In the genomic region with DNA sequence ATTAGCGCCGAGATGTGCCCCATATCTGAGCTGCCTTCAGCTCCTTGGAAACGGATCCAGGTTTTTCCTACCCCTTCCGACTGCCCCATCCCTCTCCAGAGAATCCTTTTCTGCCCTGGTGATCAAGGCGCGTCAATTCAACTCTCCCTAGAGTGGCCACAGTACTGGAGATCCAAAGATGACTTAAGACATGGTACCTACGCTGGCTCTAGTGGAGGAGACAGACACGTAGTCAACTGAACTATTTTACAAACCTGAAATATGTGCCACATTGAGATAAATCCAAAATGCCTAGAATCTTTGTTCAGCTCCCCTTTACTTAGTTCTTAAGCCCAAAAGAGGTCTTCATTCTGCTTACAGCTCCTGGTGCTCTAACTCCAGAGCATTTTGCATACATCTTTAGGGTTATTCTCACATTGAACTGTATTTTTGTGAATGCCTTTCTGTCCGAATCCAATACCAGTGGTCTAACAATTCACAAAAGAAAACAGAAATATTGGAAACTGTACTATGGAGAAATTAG, we compare ENCODE assay signal across 8 cellular contexts. TPM values are rescaled to one million over a fixed set of nuclear protein-coding genes. Genes with fewer than 3 reads are reported as not detected.
A peak's percentile ranks its signal among the peaks of the same experiment; 100 is the strongest.
DNase-seq lines count a peak whose midpoint lies in the region; ATAC-seq, FAIRE-seq and TF ChIP-seq lines count a peak whose summit lies in the region.

No MANE protein-coding gene starts in this region.

- FAIRE-seq in endothelial cell of umbilical vein (lab: Jason Lieb, UNC) = no peak

- H3K79me2 ChIP-seq in endothelial cell of umbilical vein (ENCODE audit: control insufficient read depth, insufficient read depth, low read length) = peaks cover 42% of the 10 kb centered on the region

- peaks cover 0 to 2% (median 0%) of the 10 kb centered on the region in 7 donors for H3K9me3 Mint-ChIP-seq in CD4-positive, CD25-positive, alpha-beta regulatory T cell
- no peaks in the 10 kb centered on the region for H3K9me3 Mint-ChIP-seq in neural crest cell

- CTCF ChIA-PET in endothelial cell of umbilical vein (lab: Charles Lee) = interaction anchor here (1.4 to 2.1 kb wide), 6 partner anchors 12 to 108 kb away, joined by 3 to 12 read pairs (median 4); no protein-coding TSS in a partner anchor

- H3K4me3 ChIP-seq in CD4-positive, CD25-positive, alpha-beta regulatory T cell (ENCODE audit: low read depth, low read length) = peak overlapping the region; percentile 99
- H3K4me3 ChIP-seq in NT2/D1 (ENCODE audit: insufficient read length, low read depth) = peak overlapping the region; percentile 99
- H3K4me3 ChIP-seq in endothelial cell of umbilical vein (replicated peaks in 1 of 3; ENCODE audit: insufficient read depth in 1 of 3, low read depth in 1 of 3, low read length in 3 of 3) = peak overlapping the region; percentile 68 to 93 (median 93)

- peak overlapping the region; percentile 92 for H3K27ac ChIP-seq in CD4-positive, CD25-positive, alpha-beta regulatory T cell (ENCODE audit: insufficient read depth, low read length, poor library complexity, severe bottlenecking)
- H3K27ac ChIP-seq in endothelial cell of umbilical vein (ENCODE audit: insufficient read depth, low read depth, low read length) = peak overlapping the region; percentile 80

- peaks cover 9% of the 10 kb centered on the region for H3K36me3 ChIP-seq in CD4-positive, CD25-positive, alpha-beta regulatory T cell (ENCODE audit: control insufficient read depth, insufficient read depth, low read length)
- H3K36me3 ChIP-seq in NT2/D1 (ENCODE audit: insufficient read depth, insufficient read length, low read length) (peaks cover 11% of the 10 kb centered on the region), endothelial cell of umbilical vein (ENCODE audit: control insufficient read depth in 2 of 2, extremely low read depth in 1 of 2, insufficient read depth in 2 of 2, low read length in 2 of 2) (no peaks in the 10 kb centered on the region)

- DNase-seq in CD4-positive, CD25-positive, alpha-beta regulatory T cell = no peak
- DNase-seq in NT2/D1 (ENCODE audit: low read depth, low spot score) (no peak), endothelial cell of umbilical vein (ENCODE audit: low read depth, low spot score) (no peak), neural crest cell (ENCODE audit: low read depth, low spot score) (no peak), hepatic stellate cell (ENCODE audit: low spot score) (no peak), cortex of kidney (lab: John Stamatoyannopoulos, UW) (no peak), NCI-H187 treated with DMSO at 0.1 percent for 48 hours (lab: John Stamatoyannopoulos, UW) (no peak)

- peaks cover 6% of the 10 kb centered on the region for H3K36me3 Mint-ChIP-seq in CD4-positive, CD25-positive, alpha-beta regulatory T cell
- no peaks in the 10 kb centered on the region for H3K36me3 Mint-ChIP-seq in neural crest cell (ENCODE audit: low read depth)

- peaks cover 16% of the 10 kb centered on the region for H3K27me3 Mint-ChIP-seq in CD4-positive, CD25-positive, alpha-beta regulatory T cell
- peaks cover 26% of the 10 kb centered on the region for H3K27me3 Mint-ChIP-seq in neural crest cell (ENCODE audit: low read depth)

- no peak for TF ChIP-seq POLR2A in endothelial cell of umbilical vein (IDR thresholded peaks at IDR 0.05; ENCODE audit: low read depth, low read length)

- H3K27me3 ChIP-seq in CD4-positive, CD25-positive, alpha-beta regulatory T cell (ENCODE audit: control insufficient read depth, insufficient read depth, low read length) = peaks cover 7% of the 10 kb centered on the region
- H3K27me3 ChIP-seq in NT2/D1 (ENCODE audit: insufficient read depth, insufficient read length) (no peaks in the 10 kb centered on the region), endothelial cell of umbilical vein (ENCODE audit: control insufficient read depth in 2 of 2, insufficient read depth in 2 of 2, low read length in 2 of 2) (peaks cover 6 to 8% of the 10 kb centered on the region in 2 experiments)

- H4K20me1 ChIP-seq in endothelial cell of umbilical vein (replicated peaks; ENCODE audit: control insufficient read depth, extremely low read depth, insufficient read depth, low read length) = no peaks in the 10 kb centered on the region

- no peaks in the 10 kb centered on the region for H3K9me3 ChIP-seq in CD4-positive, CD25-positive, alpha-beta regulatory T cell (ENCODE audit: control insufficient read depth in 2 of 2, low read length in 2 of 2)
- H3K9me3 ChIP-seq in NT2/D1 (ENCODE audit: insufficient read depth, low read length) (no peaks in the 10 kb centered on the region), endothelial cell of umbilical vein (replicated peaks; ENCODE audit: control insufficient read depth, insufficient read depth, low read length) (no peaks in the 10 kb centered on the region)

- peak in 1 of 2 donors; percentile 3 for ATAC-seq in CD4-positive, CD25-positive, alpha-beta regulatory T cell (ENCODE audit: low read depth in 2 of 2)
- peak; percentile 31 for ATAC-seq in GM21723 (IDR thresholded peaks at IDR 0.05; ENCODE audit: unreplicated experiment)

- H3K4me3 Mint-ChIP-seq in CD4-positive, CD25-positive, alpha-beta regulatory T cell = peak overlapping the region; percentile 96 to 99 (median 97)
- H3K4me3 Mint-ChIP-seq in neural crest cell = peak overlapping the region; percentile 97

- dilution Hi-C loops in endothelial cell of umbilical vein (cut with MboI; ENCODE audit: extremely low pct_ligation_motif_present, low sequenced_read_pairs) = no loop called here

- H3K4me1 Mint-ChIP-seq in CD4-positive, CD25-positive, alpha-beta regulatory T cell = peaks cover 15 to 45% (median 28%) of the 10 kb centered on the region in 4 donors
- H3K4me1 Mint-ChIP-seq in neural crest cell = peaks cover 33% of the 10 kb centered on the region

- intact Hi-C loops in endothelial cell of umbilical vein (cut with micrococcal nuclease) = no loop called here

- peaks cover 43% of the 10 kb centered on the region for H3K4me1 ChIP-seq in CD4-positive, CD25-positive, alpha-beta regulatory T cell (ENCODE audit: control insufficient read depth, insufficient read depth, low read length, poor library complexity, severe bottlenecking)
- H3K4me1 ChIP-seq in NT2/D1 (ENCODE audit: insufficient read depth, insufficient read length) (no peaks in the 10 kb centered on the region), endothelial cell of umbilical vein (ENCODE audit: control insufficient read depth, extremely low read depth, insufficient read depth, low read length) (peaks cover 15% of the 10 kb centered on the region)

- peak overlapping the region; percentile 83 for H3K9ac ChIP-seq in NT2/D1 (ENCODE audit: insufficient read length, low read depth)
- peak overlapping the region; percentile 89 for H3K9ac ChIP-seq in endothelial cell of umbilical vein (replicated peaks; ENCODE audit: extremely low read depth, insufficient read depth, low read length)

- peak overlapping the region; percentile 95 for H3K4me2 ChIP-seq in endothelial cell of umbilical vein (ENCODE audit: insufficient read depth, low read length)

- POLR2A ChIA-PET in endothelial cell of umbilical vein (lab: Charles Lee) = no interaction called here

- no peaks in the 10 kb centered on the region for H3K9me1 ChIP-seq in endothelial cell of umbilical vein (replicated peaks; ENCODE audit: control insufficient read depth, extremely low read depth, insufficient read depth, low read length)

- BruUV-seq in endothelial cell of umbilical vein (replicated peaks; lab: Mats Ljungman, UMichigan) = TSS peak; percentile 88

- TF ChIP-seq CTCF in endothelial cell of umbilical vein (IDR thresholded peaks at IDR 0.05; ENCODE audit: extremely low read depth in 1 of 2, insufficient read depth in 1 of 2, low read depth in 1 of 2, low read length in 2 of 2) (no peak), neural crest cell (conservative IDR thresholded peaks at IDR 0.05) (no peak)

- H3K27ac Mint-ChIP-seq in CD4-positive, CD25-positive, alpha-beta regulatory T cell = peak overlapping the region; percentile 96 to 99 (median 99)
- peak overlapping the region; percentile 100 for H3K27ac Mint-ChIP-seq in neural crest cell (ENCODE audit: unreplicated experiment)

- peak overlapping the region; percentile 92 for H2AFZ ChIP-seq in endothelial cell of umbilical vein (ENCODE audit: low read depth, low read length)

TF ChIP-seq in endothelial cell of umbilical vein, 7 proteins besides CTCF, POLR2A, EP300 and RAD21:
- TF ChIP-seq MYC (IDR thresholded peaks at IDR 0.05; ENCODE audit: low read depth, low read length) (no peak), GATA2 (IDR thresholded peaks at IDR 0.05; ENCODE audit: insufficient read depth, insufficient read length, low read depth, low read length) (no peak), JUN (IDR thresholded peaks at IDR 0.05; ENCODE audit: borderline replicate concordance, insufficient read depth, insufficient read length, low read depth) (no peak), POLR2AphosphoS5 (IDR thresholded peaks at IDR 0.05; ENCODE audit: insufficient read depth, low read depth, low read length) (no peak), EZH2 (IDR thresholded peaks at IDR 0.05; ENCODE audit: borderline replicate concordance, low read depth, low read length, severe bottlenecking) (no peak), MAX (IDR thresholded peaks at IDR 0.05; ENCODE audit: insufficient read depth, insufficient read length) (no peak), FOS (IDR thresholded peaks at IDR 0.05; ENCODE audit: borderline replicate concordance, insufficient read depth, low read length) (no peak)

RNA-seq across cellular contexts. Expression of gene TNPO3, which starts 0.4 kb away (rescaled TPM):
- total RNA-seq in CD4-positive, CD25-positive, alpha-beta regulatory T cell = 31.6 TPM
- polyA plus RNA-seq in CD4-positive, CD25-positive, alpha-beta regulatory T cell = 10 to 100 TPM; 34.6 to 48.8 (median 37.3) TPM
- total RNA-seq in endothelial cell of umbilical vein (46.9 TPM in 2 replicates), neural crest cell (67.5 and 68.7 TPM in 2 replicates)
- polyA plus RNA-seq in endothelial cell of umbilical vein = 23.3 and 29.0 TPM in 2 replicates
- polyA plus RNA-seq in endothelial cell of umbilical vein (2011; cell fraction: cytosol; rRNA removed) = 29.2 and 33.1 TPM in 2 replicates
- 32.9 and 39.3 TPM in 2 replicates for polyA plus RNA-seq in endothelial cell of umbilical vein (2011; cell fraction: nucleus; rRNA removed)
- 31.6 and 42.2 TPM in 2 replicates for polyA plus RNA-seq in endothelial cell of umbilical vein (2012)
- polyA minus RNA-seq in endothelial cell of umbilical vein = 75.9 and 76.9 TPM in 2 replicates
- polyA minus RNA-seq in endothelial cell of umbilical vein (2011; cell fraction: cytosol; rRNA and poly(A)+ RNA removed) = 35.9 TPM
- 32.2 and 50.5 TPM in 2 replicates for polyA minus RNA-seq in endothelial cell of umbilical vein (2011; cell fraction: nucleus; rRNA and poly(A)+ RNA removed)
